Comparison of ENCODE assay signal across 1 cellular context in the genomic region with DNA sequence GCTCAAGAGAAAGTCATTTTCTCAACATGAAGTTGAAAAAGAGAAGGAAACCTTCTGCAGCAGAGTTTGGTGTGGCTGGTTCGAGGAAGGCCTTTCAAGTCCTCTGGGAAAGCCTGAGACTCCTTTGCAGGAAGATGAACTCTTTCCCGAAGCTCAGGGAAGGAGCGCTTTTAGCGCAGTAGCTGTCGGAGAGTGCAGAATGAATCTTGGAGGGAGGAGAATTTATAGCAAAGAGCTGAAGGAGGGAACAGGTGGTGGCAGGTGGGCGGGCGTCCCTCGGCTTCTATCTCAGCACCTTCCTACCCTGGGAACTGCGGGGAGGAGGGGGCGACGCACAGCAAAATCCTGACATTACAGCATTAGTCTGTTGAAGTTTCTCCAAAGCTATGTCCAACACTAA.
TF ChIP-seq lines count a peak whose summit lies in the region.

A gene (minus strand): TSS at position 198 of the 400 bp plus-strand sequence. CDS start 436 bp downstream, outside the sequence.

TF ChIP-seq in GM12878, 131 proteins besides CTCF, POLR2A, EP300 and RAD21 (continued from another document):
- TF ChIP-seq, protein P1, sequence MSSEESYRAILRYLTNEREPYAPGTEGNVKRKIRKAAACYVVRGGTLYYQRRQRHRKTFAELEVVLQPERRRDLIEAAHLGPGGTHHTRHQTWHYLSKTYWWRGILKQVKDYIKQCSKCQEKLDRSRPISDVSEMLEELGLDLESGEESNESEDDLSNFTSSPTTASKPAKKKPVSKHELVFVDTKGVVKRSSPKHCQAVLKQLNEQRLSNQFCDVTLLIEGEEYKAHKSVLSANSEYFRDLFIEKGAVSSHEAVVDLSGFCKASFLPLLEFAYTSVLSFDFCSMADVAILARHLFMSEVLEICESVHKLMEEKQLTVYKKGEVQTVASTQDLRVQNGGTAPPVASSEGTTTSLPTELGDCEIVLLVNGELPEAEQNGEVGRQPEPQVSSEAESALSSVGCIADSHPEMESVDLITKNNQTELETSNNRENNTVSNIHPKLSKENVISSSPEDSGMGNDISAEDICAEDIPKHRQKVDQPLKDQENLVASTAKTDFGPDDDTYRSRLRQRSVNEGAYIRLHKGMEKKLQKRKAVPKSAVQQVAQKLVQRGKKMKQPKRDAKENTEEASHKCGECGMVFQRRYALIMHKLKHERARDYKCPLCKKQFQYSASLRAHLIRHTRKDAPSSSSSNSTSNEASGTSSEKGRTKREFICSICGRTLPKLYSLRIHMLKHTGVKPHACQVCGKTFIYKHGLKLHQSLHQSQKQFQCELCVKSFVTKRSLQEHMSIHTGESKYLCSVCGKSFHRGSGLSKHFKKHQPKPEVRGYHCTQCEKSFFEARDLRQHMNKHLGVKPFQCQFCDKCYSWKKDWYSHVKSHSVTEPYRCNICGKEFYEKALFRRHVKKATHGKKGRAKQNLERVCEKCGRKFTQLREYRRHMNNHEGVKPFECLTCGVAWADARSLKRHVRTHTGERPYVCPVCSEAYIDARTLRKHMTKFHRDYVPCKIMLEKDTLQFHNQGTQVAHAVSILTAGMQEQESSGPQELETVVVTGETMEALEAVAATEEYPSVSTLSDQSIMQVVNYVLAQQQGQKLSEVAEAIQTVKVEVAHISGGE (CRISPR knock-in tag; IDR thresholded peaks at IDR 0.05), result no peak
- no peak for TF ChIP-seq STAT3 (IDR thresholded peaks at IDR 0.05; ENCODE audit: low read depth, low read length)
- TF ChIP-seq PML (IDR thresholded peaks at IDR 0.05; ENCODE audit: low read length), result no peak
- TF ChIP-seq, protein P2, sequence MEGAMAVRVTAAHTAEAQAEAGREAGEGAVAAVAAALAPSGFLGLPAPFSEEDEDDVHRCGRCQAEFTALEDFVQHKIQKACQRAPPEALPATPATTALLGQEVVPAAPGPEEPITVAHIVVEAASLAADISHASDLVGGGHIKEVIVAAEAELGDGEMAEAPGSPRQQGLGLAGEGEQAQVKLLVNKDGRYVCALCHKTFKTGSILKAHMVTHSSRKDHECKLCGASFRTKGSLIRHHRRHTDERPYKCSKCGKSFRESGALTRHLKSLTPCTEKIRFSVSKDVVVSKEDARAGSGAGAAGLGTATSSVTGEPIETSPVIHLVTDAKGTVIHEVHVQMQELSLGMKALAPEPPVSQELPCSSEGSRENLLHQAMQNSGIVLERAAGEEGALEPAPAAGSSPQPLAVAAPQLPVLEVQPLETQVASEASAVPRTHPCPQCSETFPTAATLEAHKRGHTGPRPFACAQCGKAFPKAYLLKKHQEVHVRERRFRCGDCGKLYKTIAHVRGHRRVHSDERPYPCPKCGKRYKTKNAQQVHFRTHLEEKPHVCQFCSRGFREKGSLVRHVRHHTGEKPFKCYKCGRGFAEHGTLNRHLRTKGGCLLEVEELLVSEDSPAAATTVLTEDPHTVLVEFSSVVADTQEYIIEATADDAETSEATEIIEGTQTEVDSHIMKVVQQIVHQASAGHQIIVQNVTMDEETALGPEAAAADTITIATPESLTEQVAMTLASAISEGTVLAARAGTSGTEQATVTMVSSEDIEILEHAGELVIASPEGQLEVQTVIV (IDR thresholded peaks at IDR 0.05; ENCODE audit: borderline replicate concordance, partially characterized antibody), result no peak
- TF ChIP-seq ZZZ3 (IDR thresholded peaks at IDR 0.05; ENCODE audit: control insufficient read depth, insufficient read length, low read depth), result no peak
- TF ChIP-seq, protein P3, sequence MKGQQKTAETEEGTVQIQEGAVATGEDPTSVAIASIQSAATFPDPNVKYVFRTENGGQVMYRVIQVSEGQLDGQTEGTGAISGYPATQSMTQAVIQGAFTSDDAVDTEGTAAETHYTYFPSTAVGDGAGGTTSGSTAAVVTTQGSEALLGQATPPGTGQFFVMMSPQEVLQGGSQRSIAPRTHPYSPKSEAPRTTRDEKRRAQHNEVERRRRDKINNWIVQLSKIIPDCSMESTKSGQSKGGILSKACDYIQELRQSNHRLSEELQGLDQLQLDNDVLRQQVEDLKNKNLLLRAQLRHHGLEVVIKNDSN (IDR thresholded peaks at IDR 0.05; ENCODE audit: borderline replicate concordance, extremely low read length, insufficient read depth, low read depth, low read length), result no peak
